In the genomic region with DNA sequence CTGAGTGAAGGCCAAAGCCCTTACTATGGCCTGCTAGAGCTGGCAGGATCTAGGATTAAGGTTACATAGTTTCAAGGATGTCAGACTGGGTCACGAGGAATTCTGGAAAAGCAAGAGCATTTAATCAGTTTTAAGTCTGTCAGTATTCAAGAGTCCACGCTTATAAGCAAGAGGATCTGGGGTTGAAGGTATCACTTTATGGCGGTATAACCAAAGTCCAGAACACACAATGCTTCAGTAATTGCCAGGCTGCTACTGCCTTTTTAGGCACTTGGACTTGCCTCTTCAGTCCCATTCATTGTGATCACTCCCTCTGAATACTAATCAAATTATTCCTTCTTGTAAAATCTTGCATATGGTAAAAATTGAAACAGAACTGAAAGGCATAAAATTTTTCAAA, we compare ENCODE assay signal across 30 cellular contexts.
"Had no signal": no experiment of that assay in that cellular context is flagged by ENCODE, and none has a peak within 500 bp of the region (broad histone marks: within the 10 kb centered on the region; RNA-seq: fewer than 3 reads in every experiment).

No MANE protein-coding gene starts in this region.

- H3K27ac ChIP-seq: esophagus squamous epithelium, left lung, lower lobe of right lung, neural progenitor cell, parathyroid adenoma, right atrium auricular region, sigmoid colon, testis, tibial artery had no signal

- FAIRE-seq: endometrium had no signal

- H3K4me1 Mint-ChIP-seq: immature natural killer cell; memory B cell; naive B cell; neural progenitor cell; stimulated activated memory B cell treated with anti-CD40 and anti-IgM and Interleukin-4, amounts not matched to agents 10 μg/mL and 1 μg/mL and 100 μg/mL, for 72 hours had no signal

- DNase-seq: cerebellar nuclear complex; cortex of kidney; effector memory CD8-positive, alpha-beta T cell; erythroblast; esophagus squamous epithelium; foreskin melanocyte; glutamatergic neuron; heart right ventricle; hypothalamus; immature natural killer cell; islet precursor cell; left lung; lower lobe of right lung; naive B cell; sigmoid colon; spleen; stimulated activated CD4-positive, alpha-beta T cell treated with anti-CD3 and anti-CD28 coated beads, Interleukin-4, amount 100 ng/mL, for 4 hours; stimulated activated naive CD8-positive, alpha-beta T cell treated with anti-CD3 and anti-CD28 coated beads, Interleukin-15, Interleukin-2, amounts not matched to agents 100 U/mL and 50 U/mL, for 24 hours; substantia nigra; testis; tibial artery had no signal

- H3K27me3 ChIP-seq: esophagus squamous epithelium, heart right ventricle, left lung, neural progenitor cell, right atrium auricular region, sigmoid colon, spleen, testis, tibial artery had no signal

- H3K27me3 Mint-ChIP-seq: effector memory CD8-positive, alpha-beta T cell; memory B cell; naive B cell; natural killer cell treated with Interleukin-12 subunit alpha and Interleukin-12 subunit beta and Interleukin-15 and Interleukin-18, amount 100 ng/mL, for 72 hours; progenitor cell of endocrine pancreas; stimulated activated memory B cell treated with anti-CD40 and anti-IgM and Interleukin-4, amounts not matched to agents 10 μg/mL and 1 μg/mL and 100 μg/mL, for 72 hours; type B pancreatic cell had no signal

- H3K9ac ChIP-seq: neural progenitor cell, parathyroid adenoma had no signal

- H3K36me3 Mint-ChIP-seq: naive B cell; natural killer cell treated with Interleukin-12 subunit alpha and Interleukin-12 subunit beta and Interleukin-15 and Interleukin-18, amount 100 ng/mL, for 72 hours had no signal

- ATAC-seq: effector memory CD8-positive, alpha-beta T cell; left lung; lower lobe of right lung; natural killer cell treated with Interleukin-12 subunit alpha and Interleukin-12 subunit beta and Interleukin-15 and Interleukin-18, amount 100 ng/mL, for 72 hours; stimulated activated memory B cell treated with anti-CD40 and anti-IgM and Interleukin-4, amounts not matched to agents 10 μg/mL and 1 μg/mL and 100 μg/mL, for 72 hours; stimulated activated naive CD8-positive, alpha-beta T cell treated with anti-CD3 and anti-CD28 coated beads, Interleukin-15, Interleukin-2, amounts not matched to agents 100 U/mL and 50 U/mL, for 24 hours had no signal

- H3K4me3 ChIP-seq: esophagus squamous epithelium, heart right ventricle, left lung, lower lobe of right lung, neural progenitor cell, right atrium auricular region, sigmoid colon, spleen, testis, tibial artery had no signal

- H3K4me3 Mint-ChIP-seq: effector memory CD8-positive, alpha-beta T cell; immature natural killer cell; memory B cell; naive B cell; natural killer cell treated with Interleukin-12 subunit alpha and Interleukin-12 subunit beta and Interleukin-15 and Interleukin-18, amount 100 ng/mL, for 72 hours; neural progenitor cell; stimulated activated memory B cell treated with anti-CD40 and anti-IgM and Interleukin-4, amounts not matched to agents 10 μg/mL and 1 μg/mL and 100 μg/mL, for 72 hours; type B pancreatic cell had no signal

- H3K9me3 Mint-ChIP-seq: effector memory CD8-positive, alpha-beta T cell; immature natural killer cell; memory B cell; naive B cell; natural killer cell treated with Interleukin-12 subunit alpha and Interleukin-12 subunit beta and Interleukin-15 and Interleukin-18, amount 100 ng/mL, for 72 hours; neural progenitor cell; stimulated activated memory B cell treated with anti-CD40 and anti-IgM and Interleukin-4, amounts not matched to agents 10 μg/mL and 1 μg/mL and 100 μg/mL, for 72 hours; type B pancreatic cell had no signal

- H3K27ac Mint-ChIP-seq: effector memory CD8-positive, alpha-beta T cell; immature natural killer cell; memory B cell; natural killer cell treated with Interleukin-12 subunit alpha and Interleukin-12 subunit beta and Interleukin-15 and Interleukin-18, amount 100 ng/mL, for 72 hours; neural progenitor cell; progenitor cell of endocrine pancreas; stimulated activated memory B cell treated with anti-CD40 and anti-IgM and Interleukin-4, amounts not matched to agents 10 μg/mL and 1 μg/mL and 100 μg/mL, for 72 hours; type B pancreatic cell had no signal

- H3K9me3 ChIP-seq: esophagus squamous epithelium, heart right ventricle, left lung, lower lobe of right lung, right atrium auricular region, sigmoid colon, spleen, testis, tibial artery had no signal

- H3K36me3 ChIP-seq: neural progenitor cell, right atrium auricular region, sigmoid colon had no signal

- H3K4me1 ChIP-seq: esophagus squamous epithelium, left lung, lower lobe of right lung, neural progenitor cell, parathyroid adenoma, right atrium auricular region, sigmoid colon, testis, tibial artery had no signal
